In genomic region chr11:36729765-36730164, GRCh38 we compare ENCODE assay signal across 18 cellular contexts.
"Had no signal": no experiment of that assay in that cellular context is flagged by ENCODE, and none has a peak within 500 bp of the region (broad histone marks: within the 10 kb centered on the region; RNA-seq: fewer than 3 reads in every experiment).

No MANE protein-coding gene starts in this region.

- H3K9me3 Mint-ChIP-seq: dendritic cell treated with granulocyte-macrophage colony-stimulating factor and Interleukin-4, amounts not matched to agents 40 ng/mL and 50 ng/mL, for 4 days; stimulated activated memory B cell treated with anti-CD40 and anti-IgM and Interleukin-4, amounts not matched to agents 10 μg/mL and 1 μg/mL and 100 μg/mL, for 72 hours had no signal

- H3K27ac ChIP-seq: foreskin keratinocyte, neutrophil, spleen, tibial artery, upper lobe of left lung, vagina had no signal

- DNase-seq: foreskin keratinocyte; hippocampal formation; left colon; mammary epithelial cell; mucosa of descending colon; naive thymus-derived CD8-positive, alpha-beta T cell; spleen; stimulated activated CD4-positive, alpha-beta T cell treated with anti-CD3 and anti-CD28 coated beads, Interleukin-15, amount 100 ng/mL, for 24 hours; stimulated activated CD4-positive, alpha-beta T cell treated with anti-CD3 and anti-CD28 coated beads, Interleukin-1b, Interleukin-23, amount 100 ng/mL, for 48 hours; stimulated activated CD4-positive, alpha-beta T cell treated with anti-CD3 and anti-CD28 coated beads, Interleukin-4, amount 100 ng/mL, for 24 hours; tibial artery; upper lobe of left lung had no signal

- H3K4me3 ChIP-seq: mucosa of descending colon, spleen, tibial artery, upper lobe of left lung, vagina had no signal

- H3K4me3 Mint-ChIP-seq: dendritic cell treated with granulocyte-macrophage colony-stimulating factor and Interleukin-4, amounts not matched to agents 40 ng/mL and 50 ng/mL, for 4 days; naive thymus-derived CD8-positive, alpha-beta T cell; stimulated activated memory B cell treated with anti-CD40 and anti-IgM and Interleukin-4, amounts not matched to agents 10 μg/mL and 1 μg/mL and 100 μg/mL, for 72 hours; stimulated activated naive CD8-positive, alpha-beta T cell treated with anti-CD3 and anti-CD28 coated beads, Interleukin-15, Interleukin-2, amounts not matched to agents 100 ng/mL and 50 ng/mL, for 24 hours had no signal

- H3K4me1 ChIP-seq: foreskin keratinocyte, tibial artery, upper lobe of left lung, vagina had no signal

- H3K27ac Mint-ChIP-seq: dendritic cell treated with granulocyte-macrophage colony-stimulating factor and Interleukin-4, amounts not matched to agents 40 ng/mL and 50 ng/mL, for 4 days; naive thymus-derived CD8-positive, alpha-beta T cell; stimulated activated memory B cell treated with anti-CD40 and anti-IgM and Interleukin-4, amounts not matched to agents 10 μg/mL and 1 μg/mL and 100 μg/mL, for 72 hours; stimulated activated naive CD8-positive, alpha-beta T cell treated with anti-CD3 and anti-CD28 coated beads, Interleukin-15, Interleukin-2, amounts not matched to agents 100 ng/mL and 50 ng/mL, for 24 hours had no signal

- H3K4me1 Mint-ChIP-seq: naive thymus-derived CD8-positive, alpha-beta T cell had no signal

- H3K9me3 ChIP-seq: mucosa of descending colon, neutrophil, spleen, tibial artery, upper lobe of left lung, vagina had no signal

- H3K36me3 Mint-ChIP-seq: naive thymus-derived CD8-positive, alpha-beta T cell; stimulated activated memory B cell treated with anti-CD40 and anti-IgM and Interleukin-4, amounts not matched to agents 10 μg/mL and 1 μg/mL and 100 μg/mL, for 72 hours had no signal

- H3K27me3 Mint-ChIP-seq: stimulated activated memory B cell treated with anti-CD40 and anti-IgM and Interleukin-4, amounts not matched to agents 10 μg/mL and 1 μg/mL and 100 μg/mL, for 72 hours had no signal

- ATAC-seq: foreskin keratinocyte; left colon; mucosa of descending colon; naive thymus-derived CD8-positive, alpha-beta T cell; sciatic nerve; stimulated activated memory B cell treated with anti-CD40 and anti-IgM and Interleukin-4, amounts not matched to agents 10 μg/mL and 1 μg/mL and 100 μg/mL, for 72 hours had no signal

- H3K36me3 ChIP-seq: neutrophil, spleen, tibial artery, upper lobe of left lung, vagina had no signal

- H3K27me3 ChIP-seq: spleen, upper lobe of left lung, vagina had no signal
